17 cellular contexts compared by ENCODE assay signal in the genomic region with DNA sequence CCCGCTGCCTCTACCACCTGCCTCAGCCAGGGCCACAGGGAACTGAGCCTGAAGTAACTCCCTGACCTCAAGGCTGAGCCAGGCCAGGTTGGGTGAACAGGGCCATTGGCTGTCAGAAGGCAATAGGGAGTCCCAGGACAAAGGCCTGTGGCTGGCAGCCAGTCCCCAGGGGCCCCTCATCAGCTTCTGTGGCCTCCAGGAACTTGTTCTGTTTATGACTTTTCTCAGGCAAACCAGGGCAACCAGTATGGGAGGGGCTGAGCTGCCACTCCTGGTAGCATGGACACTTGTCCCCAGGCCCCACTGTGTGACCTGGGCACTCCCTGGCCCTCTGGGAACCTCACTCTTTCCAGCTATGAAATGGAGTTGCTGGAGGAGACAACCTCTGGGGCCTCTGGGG. TPM values are rescaled to one million over a fixed set of nuclear protein-coding genes. Genes with fewer than 3 reads are reported as not detected.
DNase-seq lines count a peak whose midpoint lies in the region; ATAC-seq, FAIRE-seq and TF ChIP-seq lines count a peak whose summit lies in the region.
"Had no signal": no experiment of that assay in that cellular context is flagged by ENCODE, and none has a peak within 500 bp of the region (broad histone marks: within the 10 kb centered on the region; RNA-seq: fewer than 3 reads in every experiment).

No MANE protein-coding gene starts in this region.

- intact Hi-C loops in GM12878 (cut with micrococcal nuclease; ENCODE audit: unreplicated experiment): no loop called here

- no peak for TF ChIP-seq EP300 in GM12878 (IDR thresholded peaks at IDR 0.05; ENCODE audit: borderline replicate concordance in 1 of 2, control insufficient read depth in 1 of 2, low read depth in 2 of 2, low read length in 2 of 2)
- no peak for TF ChIP-seq EP300 in neural cell (conservative IDR thresholded peaks at IDR 0.05; ENCODE audit: poor library complexity, severe bottlenecking)

- CTCF ChIA-PET in HEK293 (lab: Yijun Ruan, JAX) (interaction anchor here (0.6 kb wide), 2 partner anchors 13 to 290 kb away, joined by 4 to 7 read pairs; no protein-coding TSS in a partner anchor), GM12878 (lab: Yijun Ruan, JAX) (interaction anchor here (1.5 kb wide), 1 partner anchor 34 kb away, joined by 3 read pairs; no protein-coding TSS in a partner anchor), GM10248 (lab: Yijun Ruan, JAX) (no interaction called here)

- H2AFZ ChIP-seq in GM12878 (ENCODE audit: control insufficient read depth, low read depth, low read length) (no peak overlapping the region), neural cell (ENCODE audit: low read depth, low read length) (no peak overlapping the region)

- no peak overlapping the region for H3K27ac ChIP-seq in HEK293 (ENCODE audit: extremely low read depth, low read depth, low read length)
- H3K27ac ChIP-seq in GM12878 (ENCODE audit: control insufficient read depth, insufficient read depth): no peak overlapping the region
- no peak overlapping the region for H3K27ac ChIP-seq in neural cell (ENCODE audit: low read length)
- H3K27ac ChIP-seq: 22Rv1 had no signal

- H3K9me2 ChIP-seq in neural cell (ENCODE audit: insufficient read depth, low read length): no peaks in the 10 kb centered on the region

- H3K4me1 ChIP-seq in HEK293 (ENCODE audit: control insufficient read depth, insufficient read depth, low read length) (no peaks in the 10 kb centered on the region), GM12878 (ENCODE audit: control insufficient read depth, insufficient read depth, low read length) (peaks cover 28% of the 10 kb centered on the region)

- RAD21 ChIA-PET in GM12878 (lab: Charles Lee; ENCODE audit: unreplicated experiment): no interaction called here

- no peak overlapping the region for H3K9ac ChIP-seq in GM12878 (ENCODE audit: control insufficient read depth, insufficient read depth, low read length)
- H3K9ac ChIP-seq in neural cell (ENCODE audit: low read length): no peak overlapping the region

- no peak for TF ChIP-seq CTCF in HEK293 (tag by site-specific recombination; IDR thresholded peaks at IDR 0.05)
- TF ChIP-seq CTCF in GM12878 (IDR thresholded peaks at IDR 0.05 in 2 of 3, conservative IDR thresholded peaks at IDR 0.05 in 1 of 3; ENCODE audit: control insufficient read depth in 2 of 3, extremely low read depth in 1 of 3, insufficient read depth in 1 of 3, low read depth in 3 of 3, low read length in 3 of 3): no peak
- no peak for TF ChIP-seq CTCF in neural cell (IDR thresholded peaks at IDR 0.05; ENCODE audit: poor library complexity, severe bottlenecking)
- no peak for TF ChIP-seq CTCF in GM10248 (IDR thresholded peaks at IDR 0.05; ENCODE audit: control extremely low read depth, extremely low read depth, low read depth, missing control alignments)

- H3F3A ChIP-seq in neural cell (ENCODE audit: insufficient read depth, low read length, poor library complexity, severe bottlenecking): no peaks in the 10 kb centered on the region

- H3K4me2 ChIP-seq in GM12878 (ENCODE audit: control insufficient read depth, insufficient read depth) (no peak overlapping the region), neural cell (ENCODE audit: low read length) (no peak overlapping the region)

- in situ Hi-C loops in GM12878 (cut with MboI): no loop called here

- no peaks in the 10 kb centered on the region for H4K20me1 ChIP-seq in GM12878 (ENCODE audit: control insufficient read depth, insufficient read depth)
- no peaks in the 10 kb centered on the region for H4K20me1 ChIP-seq in neural cell (ENCODE audit: insufficient read depth)

- TF ChIP-seq RAD21 in GM12878 (IDR thresholded peaks at IDR 0.05; ENCODE audit: insufficient read depth, low read depth, low read length) (no peak), neural cell (conservative IDR thresholded peaks at IDR 0.05) (no peak)

- ATAC-seq in GM12878 (peak; percentile 36), GM18517 (IDR thresholded peaks at IDR 0.05; ENCODE audit: unreplicated experiment) (no peak)

- SMC1A ChIA-PET in GM12878 (lab: Charles Lee; ENCODE audit: uncharacterized antibody, unreplicated experiment): interaction anchor here (0.6 kb wide), 1 partner anchor 14 kb away, joined by 4 read pairs; no protein-coding TSS in a partner anchor

- peak; percentile 59 for DNase-seq in DMS53 (lab: John Stamatoyannopoulos, UW)
- no peak for DNase-seq in DMS53 treated with DMSO at 0.1 percent for 48 hours (lab: John Stamatoyannopoulos, UW; ENCODE audit: unreplicated experiment)
- DNase-seq in GM12878 (ENCODE audit: low read depth, low spot score): no peak
- no peak for DNase-seq in urothelium cell line (ENCODE audit: low spot score)
- DNase-seq in GM10248 (ENCODE audit: extremely low spot score): no peak
- DNase-seq: activated B cell treated with CpG ODN at 0.5 μM for 24 hours; activated effector memory CD4-positive, alpha-beta T cell treated with anti-CD3 and anti-CD28 coated beads, Interleukin-2, amount 50 U/mL, for 16 hours; cerebellar nuclear complex; HCEC 1CT; NCI-H1105 treated with DMSO at 0.1 percent for 48 hours; NCI-H69; SIG-M5; trophoblast cell had no signal

- WGBS in GM12878 (ENCODE audit: insufficient coverage, insufficient replicate concordance, low lambda C conversion rate, missing lambda C conversion rate): 91% methylated on average over 1 of the region's 1 CpG

- H3K36me3 ChIP-seq in HEK293 (ENCODE audit: control insufficient read depth in 2 of 2, insufficient read depth in 1 of 2, low read length in 2 of 2): no peaks in the 10 kb centered on the region
- no peaks in the 10 kb centered on the region for H3K36me3 ChIP-seq in GM12878 (ENCODE audit: control insufficient read depth in 2 of 2, insufficient read depth in 2 of 2, low read length in 1 of 2)
- no peaks in the 10 kb centered on the region for H3K36me3 ChIP-seq in neural cell (ENCODE audit: insufficient read depth, low read length)

- no peak overlapping the region for H3K4me3 ChIP-seq in HEK293 (ENCODE audit: low read depth, low read length)
- H3K4me3 ChIP-seq in GM12878: no peak overlapping the region
- H3K4me3 ChIP-seq in neural cell (ENCODE audit: low read length): peak overlapping the region; percentile 31

- POLR2A ChIA-PET in HEK293 (lab: Yijun Ruan, JAX) (no interaction called here), GM12878 (lab: Charles Lee) (no interaction called here), GM10248 (lab: Yijun Ruan, JAX) (no interaction called here)

- H3K27me3 ChIP-seq in GM12878 (replicated peaks in 1 of 2; ENCODE audit: control insufficient read depth in 2 of 2, insufficient read depth in 2 of 2, low read length in 1 of 2) (no peaks in the 10 kb centered on the region), neural cell (ENCODE audit: insufficient read depth, low read depth, low read length) (no peaks in the 10 kb centered on the region)

- TF ChIP-seq POLR2A in GM12878 (IDR thresholded peaks at IDR 0.05; ENCODE audit: low read depth, low read length): no peak

- no TSS peak for BruUV-seq in GM12878 (replicated peaks; lab: Mats Ljungman, UMichigan)

- FAIRE-seq in GM12878 (lab: Jason Lieb, UNC) (no peak), urothelium cell line (lab: Jason Lieb, UNC) (no peak)

- H3K79me2 ChIP-seq in GM12878 (ENCODE audit: control insufficient read depth, insufficient read depth, low read length): no peaks in the 10 kb centered on the region
- H3K79me2 ChIP-seq in neural cell (replicated peaks; ENCODE audit: insufficient read depth, low read length): no peaks in the 10 kb centered on the region

- H3K9me3 ChIP-seq in HEK293 (ENCODE audit: control insufficient read depth, insufficient read depth, low read depth, low read length): no peaks in the 10 kb centered on the region
- H3K9me3 ChIP-seq in GM12878 (replicated peaks; ENCODE audit: control insufficient read depth, insufficient read depth, low read length): no peaks in the 10 kb centered on the region
- no peaks in the 10 kb centered on the region for H3K9me3 ChIP-seq in neural cell (ENCODE audit: low read length)

RNA-seq across cellular contexts. Expression of gene CPNE2, which starts 40.1 kb away (rescaled TPM):
- 7.8 and 9.0 TPM in 2 replicates for total RNA-seq in GM12878 (2013; cell fraction: nucleolus; rRNA removed)
- 13.6 and 14.5 TPM in 2 replicates for total RNA-seq in GM12878 (2014; rRNA removed)
- 9.8 and 10.5 TPM in 2 replicates for total RNA-seq in GM12878 (2014; rRNA removed; fragmentation: Illumina TruSeq; extraction: Trizol)
- 13.7 and 14.5 TPM in 2 replicates for total RNA-seq in GM12878 (2021)
- polyA plus RNA-seq in GM12878 (2011; ENCODE audit: low read depth): 5.7 TPM
- 3.4 and 7.7 TPM in 2 replicates for polyA plus RNA-seq in GM12878 (2011; rRNA removed)
- 8.4 and 10.6 TPM in 2 replicates for polyA plus RNA-seq in GM12878 (2011; cell fraction: cytosol; rRNA removed)
- polyA plus RNA-seq in GM12878 (2011; cell fraction: nucleus; rRNA removed): 4.7 and 6.0 TPM in 2 replicates
- polyA plus RNA-seq in GM12878 (2012): 7.1 and 12.0 TPM in 2 replicates
- polyA plus RNA-seq in GM12878 (2014; fragmentation: Illumina TruSeq; extraction: Trizol): 16.9 and 18.5 TPM in 2 replicates
- polyA plus RNA-seq in GM12878 (2014; fragmentation: Nextera tagmentation; extraction: Ambion mirVana): 1 to 10 TPM; 4.8 to 5.6 TPM
- polyA plus RNA-seq in GM12878 (2014; rRNA removed): 22.1 and 23.5 TPM in 2 replicates
- polyA plus RNA-seq in GM12878 (2016; fragmentation: Nextera tagmentation; extraction: Ambion mirVana): 10 to 100 TPM in 1 of 2 experiments, 1 to 10 TPM in 1; 3.1 to 10.0 TPM
- polyA minus RNA-seq in GM12878 (2011; rRNA and poly(A)+ RNA removed): 5.6 and 8.1 TPM in 2 replicates
- 2.5 and 2.8 TPM in 2 replicates for polyA minus RNA-seq in GM12878 (2011; cell fraction: cytosol; rRNA and poly(A)+ RNA removed)
- 2.1 and 5.5 TPM in 2 replicates for polyA minus RNA-seq in GM12878 (2011; cell fraction: nucleus; rRNA and poly(A)+ RNA removed)
- 16.4 and 18.6 TPM in 2 replicates for polyA plus RNA-seq in neural cell
- 10.5 and 11.6 TPM in 2 replicates for polyA minus RNA-seq in neural cell

RNA-seq across cellular contexts. Expression of gene PSME3IP1, which starts 53.4 kb away (rescaled TPM):
- 80.2 and 90.1 TPM in 2 replicates for total RNA-seq in GM12878 (2013; cell fraction: nucleolus; rRNA removed)
- total RNA-seq in GM12878 (2014; rRNA removed) (67.9 and 82.1 TPM in 2 replicates), GM12878 (2014; rRNA removed; fragmentation: Illumina TruSeq; extraction: Trizol) (146 and 152 TPM in 2 replicates), GM12878 (2021) (101 and 104 TPM in 2 replicates)
- 51.7 TPM for polyA plus RNA-seq in GM12878 (2011; ENCODE audit: low read depth)
- polyA plus RNA-seq in GM12878 (2011; rRNA removed) (114 and 117 TPM in 2 replicates), GM12878 (2014; fragmentation: Illumina TruSeq; extraction: Trizol) (174 and 180 TPM in 2 replicates), GM12878 (2014; fragmentation: Nextera tagmentation; extraction: Ambion mirVana) (10 to 100 TPM; 72.5 to 90.2 TPM), GM12878 (2014; rRNA removed) (94.6 and 106 TPM in 2 replicates), GM12878 (2016; fragmentation: Nextera tagmentation; extraction: Ambion mirVana) (100 to 1,000 TPM; 135 to 143 TPM), neural cell (146 and 167 TPM in 2 replicates)
- 134 and 137 TPM in 2 replicates for polyA plus RNA-seq in GM12878 (2011; cell fraction: cytosol; rRNA removed)
- polyA plus RNA-seq in GM12878 (2011; cell fraction: nucleus; rRNA removed): 121 and 124 TPM in 2 replicates
- 70.8 and 73.8 TPM in 2 replicates for polyA plus RNA-seq in GM12878 (2012)
- 83.2 and 109 TPM in 2 replicates for polyA minus RNA-seq in GM12878 (2011; rRNA and poly(A)+ RNA removed)
- 33.0 and 36.1 TPM in 2 replicates for polyA minus RNA-seq in GM12878 (2011; cell fraction: cytosol; rRNA and poly(A)+ RNA removed)
- polyA minus RNA-seq in GM12878 (2011; cell fraction: nucleus; rRNA and poly(A)+ RNA removed): 22.6 and 36.0 TPM in 2 replicates
- 143 and 151 TPM in 2 replicates for polyA minus RNA-seq in neural cell

RNA-seq across cellular contexts. Expression of gene RSPRY1, which starts 53.7 kb away (rescaled TPM):
- total RNA-seq in GM12878 (2013; cell fraction: nucleolus; rRNA removed): 126 and 145 TPM in 2 replicates
- total RNA-seq in GM12878 (2014; rRNA removed): 35.0 and 37.5 TPM in 2 replicates
- 41.2 and 44.8 TPM in 2 replicates for total RNA-seq in GM12878 (2014; rRNA removed; fragmentation: Illumina TruSeq; extraction: Trizol)
- total RNA-seq in GM12878 (2021): 38.0 and 40.5 TPM in 2 replicates
- polyA plus RNA-seq in GM12878 (2011; ENCODE audit: low read depth): 26.3 TPM
- 47.7 and 50.8 TPM in 2 replicates for polyA plus RNA-seq in GM12878 (2011; rRNA removed)
- 28.1 and 32.9 TPM in 2 replicates for polyA plus RNA-seq in GM12878 (2011; cell fraction: cytosol; rRNA removed)
- 33.1 and 59.7 TPM in 2 replicates for polyA plus RNA-seq in GM12878 (2011; cell fraction: nucleus; rRNA removed)
- polyA plus RNA-seq in GM12878 (2012): 19.0 and 28.2 TPM in 2 replicates
- 41.8 and 47.7 TPM in 2 replicates for polyA plus RNA-seq in GM12878 (2014; fragmentation: Illumina TruSeq; extraction: Trizol)
- 10 to 100 TPM; 18.5 to 25.1 TPM for polyA plus RNA-seq in GM12878 (2014; fragmentation: Nextera tagmentation; extraction: Ambion mirVana)
- 24.0 and 29.1 TPM in 2 replicates for polyA plus RNA-seq in GM12878 (2014; rRNA removed)
- polyA plus RNA-seq in GM12878 (2016; fragmentation: Nextera tagmentation; extraction: Ambion mirVana): 10 to 100 TPM; 44.8 to 57.0 TPM
- polyA minus RNA-seq in GM12878 (2011; rRNA and poly(A)+ RNA removed): 82.9 and 86.9 TPM in 2 replicates
- polyA minus RNA-seq in GM12878 (2011; cell fraction: cytosol; rRNA and poly(A)+ RNA removed): 26.6 and 31.1 TPM in 2 replicates
- 41.8 and 66.1 TPM in 2 replicates for polyA minus RNA-seq in GM12878 (2011; cell fraction: nucleus; rRNA and poly(A)+ RNA removed)
- polyA plus RNA-seq in neural cell: 62.0 and 69.8 TPM in 2 replicates
- 101 and 116 TPM in 2 replicates for polyA minus RNA-seq in neural cell
